In genomic region chr11:8018742-8019631, GRCh38 we compare ENCODE assay signal across 8 cellular contexts. TPM values are rescaled to one million over a fixed set of nuclear protein-coding genes. Genes with fewer than 3 reads are reported as not detected.
DNase-seq lines count a peak whose midpoint lies in the region; ATAC-seq and TF ChIP-seq lines count a peak whose summit lies in the region.

No MANE protein-coding gene starts in this region.

- peaks cover 35 to 69% of the 10 kb centered on the region in 2 donors for H3K27me3 ChIP-seq in left lung

- no peaks in the 10 kb centered on the region for H3K79me2 ChIP-seq in OCI-LY7 (ENCODE audit: insufficient read depth, low read depth, low read length)

- peaks cover 11% of the 10 kb centered on the region for H3K4me1 Mint-ChIP-seq in activated CD8-positive, alpha-beta T cell treated with anti-CD3 and anti-CD28 coated beads for 36 hours (ENCODE audit: low read depth)

- intact Hi-C loops in activated CD8-positive, alpha-beta T cell treated with anti-CD3 and anti-CD28 coated beads for 36 hours (cut with micrococcal nuclease): no loop called here
- intact Hi-C loops in left lung (cut with DNase I): no loop called here
- intact Hi-C loops in OCI-LY7 (cut with micrococcal nuclease; ENCODE audit: unreplicated experiment): no loop called here

- peak; percentile 72 for DNase-seq in ELR (ENCODE audit: low read depth)
- DNase-seq in NCI-H1105 (lab: John Stamatoyannopoulos, UW): peak; percentile 70
- peak; percentile 76 for DNase-seq in activated CD8-positive, alpha-beta T cell treated with anti-CD3 and anti-CD28 coated beads for 36 hours
- DNase-seq in dermis microvascular lymphatic vessel endothelial cell (ENCODE audit: low read depth in 2 of 2): peak; percentile 20 to 34
- peak; percentile 55 to 81 for DNase-seq in left lung
- DNase-seq in stimulated activated CD4-positive, alpha-beta T cell treated with anti-CD3 and anti-CD28 coated beads, Interleukin-1b, Interleukin-23, amount 100 ng/mL, for 4 hours (ENCODE audit: low read depth in 2 of 2): peak; percentile 44 to 45
- DNase-seq in OCI-LY7 (ENCODE audit: low spot score): no peak

- peaks cover 29% of the 10 kb centered on the region for H3K27me3 Mint-ChIP-seq in activated CD8-positive, alpha-beta T cell treated with anti-CD3 and anti-CD28 coated beads for 36 hours

- H3K36me3 ChIP-seq in left lung: no peaks in the 10 kb centered on the region
- no peaks in the 10 kb centered on the region for H3K36me3 ChIP-seq in OCI-LY7 (ENCODE audit: insufficient read depth, low read length)

- H3K27ac ChIP-seq in left lung (peak overlapping the region; percentile 9 to 13), OCI-LY7 (ENCODE audit: low read depth, low read length, poor library complexity, severe bottlenecking) (no peak overlapping the region)

- H3K9me3 ChIP-seq in left lung (no peaks in the 10 kb centered on the region), OCI-LY7 (ENCODE audit: low read length) (no peaks in the 10 kb centered on the region)

- peak overlapping the region; percentile 61 for H3K4me3 Mint-ChIP-seq in activated CD8-positive, alpha-beta T cell treated with anti-CD3 and anti-CD28 coated beads for 36 hours

- ATAC-seq in activated CD8-positive, alpha-beta T cell treated with anti-CD3 and anti-CD28 coated beads for 36 hours: peak; percentile 78
- ATAC-seq in left lung (peak; percentile 71), HG03025 (IDR thresholded peaks at IDR 0.05; ENCODE audit: low FRiP score, unreplicated experiment) (no peak)

- H3K9me3 Mint-ChIP-seq in activated CD8-positive, alpha-beta T cell treated with anti-CD3 and anti-CD28 coated beads for 36 hours: no peaks in the 10 kb centered on the region

- no peaks in the 10 kb centered on the region for H4K20me1 ChIP-seq in OCI-LY7 (ENCODE audit: insufficient read depth, low read length)

- H3K27ac Mint-ChIP-seq in activated CD8-positive, alpha-beta T cell treated with anti-CD3 and anti-CD28 coated beads for 36 hours: peak overlapping the region; percentile 20

- H2AFZ ChIP-seq in OCI-LY7 (ENCODE audit: low read length): no peak overlapping the region

- no peak overlapping the region for H3K4me2 ChIP-seq in OCI-LY7 (ENCODE audit: low read length)

- CTCF ChIA-PET in activated CD8-positive, alpha-beta T cell treated with anti-CD3 and anti-CD28 coated beads for 36 hours (lab: Charles Lee): interaction anchor here (1.0 to 5.5 kb wide), 4 partner anchors 9 to 72 kb away, joined by 3 to 35 read pairs (median 14); no protein-coding TSS in a partner anchor
- CTCF ChIA-PET in OCI-LY7 (lab: Charles Lee; ENCODE audit: unreplicated experiment): interaction anchor here (0.6 kb wide), 1 partner anchor 16 kb away, joined by 18 read pairs; no protein-coding TSS in a partner anchor

- H3K4me3 ChIP-seq in left lung (peak overlapping the region; percentile 36 to 44), OCI-LY7 (ENCODE audit: low read depth, low read length, poor library complexity, severe bottlenecking) (no peak overlapping the region)

- no TSS peak for BruUV-seq in OCI-LY7 (replicated peaks; lab: Mats Ljungman, UMichigan)

- TF ChIP-seq CTCF in activated CD8-positive, alpha-beta T cell treated with anti-CD3 and anti-CD28 coated beads for 36 hours (IDR thresholded peaks at IDR 0.05): no peak
- TF ChIP-seq CTCF in left lung (IDR thresholded peaks at IDR 0.05): no peak
- TF ChIP-seq CTCF in OCI-LY7 (conservative IDR thresholded peaks at IDR 0.05; ENCODE audit: low read length): no peak

- peaks cover 3 to 19% of the 10 kb centered on the region in 2 donors for H3K4me1 ChIP-seq in left lung
- no peaks in the 10 kb centered on the region for H3K4me1 ChIP-seq in OCI-LY7 (ENCODE audit: insufficient read depth, low read length, poor library complexity, severe bottlenecking)

- H3K36me3 Mint-ChIP-seq in activated CD8-positive, alpha-beta T cell treated with anti-CD3 and anti-CD28 coated beads for 36 hours (ENCODE audit: low read depth): no peaks in the 10 kb centered on the region

- POLR2A ChIA-PET in activated CD8-positive, alpha-beta T cell treated with anti-CD3 and anti-CD28 coated beads for 36 hours (lab: Charles Lee): no interaction called here
- POLR2A ChIA-PET in OCI-LY7 (lab: Charles Lee): interaction anchor here (0.6 kb wide), 1 partner anchor 78 kb away, joined by 3 read pairs; no protein-coding TSS in a partner anchor

- H3K9me2 ChIP-seq in OCI-LY7 (ENCODE audit: insufficient read depth, low read length): no peaks in the 10 kb centered on the region

RNA-seq across cellular contexts. Expression of gene EIF3F, which starts 31.9 kb away (rescaled TPM):
- 100 to 1,000 TPM; 303 to 309 TPM for total RNA-seq in activated CD8-positive, alpha-beta T cell treated with anti-CD3 and anti-CD28 coated beads for 36 hours
- 167 and 326 TPM in 2 replicates for total RNA-seq in dermis microvascular lymphatic vessel endothelial cell
- total RNA-seq in left lung: 100 to 1,000 TPM; 153 to 213 TPM
- total RNA-seq in OCI-LY7 (2014; rRNA removed; shearing (Covaris generic)): 239 and 376 TPM in 2 replicates
- total RNA-seq in OCI-LY7 (2022): 367 and 403 TPM in 2 replicates

RNA-seq across cellular contexts. Expression of gene NLRP10, which starts 53.7 kb away (rescaled TPM):
- total RNA-seq in activated CD8-positive, alpha-beta T cell treated with anti-CD3 and anti-CD28 coated beads for 36 hours: not detected
- total RNA-seq in dermis microvascular lymphatic vessel endothelial cell (under 0.01 TPM in 1 of 2 replicates, not detected in the other), left lung (not detected), OCI-LY7 (2022) (not detected in 2 replicates)
- total RNA-seq in OCI-LY7 (2014; rRNA removed; shearing (Covaris generic)): not detected in 2 replicates
